ENCODE assay signal across 15 cellular contexts in the genomic region with DNA sequence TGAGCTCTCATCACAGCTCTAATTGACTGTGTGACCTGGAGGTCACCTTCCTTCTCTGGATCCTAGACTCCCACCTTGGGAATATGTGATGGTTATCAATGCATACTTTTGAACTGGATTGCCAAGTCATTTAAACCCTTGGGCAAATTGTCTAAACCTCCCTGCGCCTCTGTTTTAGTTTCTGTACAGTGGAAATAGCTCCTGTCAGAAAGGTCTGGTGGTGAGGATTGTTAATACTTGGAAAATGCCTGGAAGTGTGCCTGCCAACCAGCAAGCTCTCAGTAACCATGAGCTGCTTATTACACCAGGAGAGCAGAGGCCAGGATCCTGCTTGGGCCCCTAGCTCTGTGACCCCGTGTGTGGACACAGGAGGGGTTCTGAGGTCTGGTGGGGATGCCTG.
A peak's percentile ranks its signal among the peaks of the same experiment; 100 is the strongest.
DNase-seq lines count a peak whose midpoint lies in the region; ATAC-seq, FAIRE-seq and TF ChIP-seq lines count a peak whose summit lies in the region.
"Had no signal": no experiment of that assay in that cellular context is flagged by ENCODE, and none has a peak within 500 bp of the region (broad histone marks: within the 10 kb centered on the region; RNA-seq: fewer than 3 reads in every experiment).

No MANE protein-coding gene starts in this region.

- no peak for FAIRE-seq in astrocyte (lab: Jason Lieb, UNC)

- TF ChIP-seq EP300 in sigmoid colon (IDR thresholded peaks at IDR 0.05), result no peak

- H3K27ac ChIP-seq in astrocyte (ENCODE audit: low read depth, low read length) (peak overlapping the region; percentile 11), hepatocyte (peak overlapping the region; percentile 57), sigmoid colon (peak overlapping the region; percentile 59 to 98 (median 94))
- H3K27ac ChIP-seq: C4-2B, HL-60 had no signal

- WGBS in hepatocyte (ENCODE audit: low lambda C conversion rate, missing lambda C conversion rate), result 46% methylated on average over 2 of the region's 2 CpGs
- WGBS in sigmoid colon, 2 donors, result 80 to 83% methylated on average over 2 of the region's 2 CpGs

- H3K27ac Mint-ChIP-seq in astrocyte (ENCODE audit: unreplicated experiment), result no peak overlapping the region
- H3K27ac Mint-ChIP-seq: activated CD8-positive, alpha-beta T cell treated with anti-CD3 and anti-CD28 coated beads for 36 hours had no signal

- H4K20me1 ChIP-seq in astrocyte (ENCODE audit: insufficient read depth, low read length) (peaks cover 82% of the 10 kb centered on the region), hepatocyte (ENCODE audit: insufficient read depth, poor library complexity, severe bottlenecking) (peaks cover 68% of the 10 kb centered on the region)

- peaks cover 49% of the 10 kb centered on the region for H3K4me1 Mint-ChIP-seq in astrocyte (ENCODE audit: low read depth, unreplicated experiment)

- H3K4me2 ChIP-seq in astrocyte (ENCODE audit: low read length), result peak overlapping the region; percentile 23
- H3K4me2 ChIP-seq in hepatocyte, result no peak overlapping the region

- H3K27me3 Mint-ChIP-seq in astrocyte (ENCODE audit: low read depth, unreplicated experiment), result no peaks in the 10 kb centered on the region
- H3K27me3 Mint-ChIP-seq: activated CD8-positive, alpha-beta T cell treated with anti-CD3 and anti-CD28 coated beads for 36 hours had no signal

- H3K27me3 ChIP-seq in astrocyte (ENCODE audit: insufficient read depth, low read length) (no peaks in the 10 kb centered on the region), hepatocyte (no peaks in the 10 kb centered on the region), sigmoid colon (no peaks in the 10 kb centered on the region)
- H3K27me3 ChIP-seq: MG63 had no signal

- peaks cover 5% of the 10 kb centered on the region for H3K9me3 Mint-ChIP-seq in astrocyte (ENCODE audit: unreplicated experiment)
- H3K9me3 Mint-ChIP-seq: activated CD8-positive, alpha-beta T cell treated with anti-CD3 and anti-CD28 coated beads for 36 hours had no signal

- ATAC-seq in HG03439 (IDR thresholded peaks at IDR 0.05; ENCODE audit: unreplicated experiment) (no peak), GM18873 (IDR thresholded peaks at IDR 0.05; ENCODE audit: low FRiP score, unreplicated experiment) (no peak)
- ATAC-seq: activated CD8-positive, alpha-beta T cell treated with anti-CD3 and anti-CD28 coated beads for 36 hours had no signal

- H3K36me3 ChIP-seq in astrocyte (ENCODE audit: insufficient read depth, low read length) (no peaks in the 10 kb centered on the region), hepatocyte (replicated peaks; ENCODE audit: insufficient read depth, low read depth) (no peaks in the 10 kb centered on the region), sigmoid colon (no peaks in the 10 kb centered on the region)

- no peaks in the 10 kb centered on the region for H3K9me3 ChIP-seq in astrocyte (ENCODE audit: insufficient read depth, low read depth, low read length)
- H3K9me3 ChIP-seq in hepatocyte (ENCODE audit: low read depth), result no peaks in the 10 kb centered on the region
- no peaks in the 10 kb centered on the region for H3K9me3 ChIP-seq in sigmoid colon
- H3K9me3 ChIP-seq: MG63 had no signal

- TF ChIP-seq POLR2A in sigmoid colon (IDR thresholded peaks at IDR 0.05), result no peak

- peaks cover 26% of the 10 kb centered on the region for H3K79me2 ChIP-seq in astrocyte (ENCODE audit: insufficient read depth, low read length)
- peaks cover 30% of the 10 kb centered on the region for H3K79me2 ChIP-seq in hepatocyte

- H2AFZ ChIP-seq in astrocyte (ENCODE audit: low read depth, low read length), result no peak overlapping the region
- no peak overlapping the region for H2AFZ ChIP-seq in hepatocyte

- H3K4me3 ChIP-seq in astrocyte (ENCODE audit: insufficient read depth, low read depth, low read length) (no peak overlapping the region), hepatocyte (no peak overlapping the region), sigmoid colon (no peak overlapping the region)
- H3K4me3 ChIP-seq: MG63 had no signal

- no peak overlapping the region for H3K9ac ChIP-seq in astrocyte (ENCODE audit: low read length)

- TF ChIP-seq CTCF in astrocyte (IDR thresholded peaks at IDR 0.05; ENCODE audit: insufficient read depth, low read depth, low read length), result no peak
- TF ChIP-seq CTCF in hepatocyte (IDR thresholded peaks at IDR 0.05; ENCODE audit: poor library complexity), result no peak
- TF ChIP-seq CTCF in sigmoid colon (IDR thresholded peaks at IDR 0.05), result no peak

- DNase-seq in ELR (ENCODE audit: low read depth), result peak; percentile 20
- DNase-seq in astrocyte (ENCODE audit: low read depth), result peak; percentile 55
- DNase-seq in hepatocyte (ENCODE audit: low spot score), result no peak
- DNase-seq in sigmoid colon, result no peak
- DNase-seq in cerebellar nuclear complex (lab: John Stamatoyannopoulos, UW), result no peak
- DNase-seq in NCI-H345 (lab: John Stamatoyannopoulos, UW), result no peak
- DNase-seq: activated gamma-delta T cell treated with Interleukin-2 at 50 U/mL for 16 hours; NCI-H226; stimulated activated naive CD4-positive, alpha-beta T cell had no signal

- H3K36me3 Mint-ChIP-seq in astrocyte (ENCODE audit: low read depth, unreplicated experiment), result peaks cover 26% of the 10 kb centered on the region

- no peak overlapping the region for H3K4me3 Mint-ChIP-seq in astrocyte (ENCODE audit: unreplicated experiment)
- H3K4me3 Mint-ChIP-seq: activated CD8-positive, alpha-beta T cell treated with anti-CD3 and anti-CD28 coated beads for 36 hours had no signal

- H3K4me1 ChIP-seq in astrocyte (ENCODE audit: insufficient read depth, low read length), result peaks cover 57% of the 10 kb centered on the region
- peaks cover 40% of the 10 kb centered on the region for H3K4me1 ChIP-seq in hepatocyte (ENCODE audit: insufficient read depth)
- peaks cover 0 to 93% (median 88%) of the 10 kb centered on the region in 4 donors for H3K4me1 ChIP-seq in sigmoid colon

- no peaks in the 10 kb centered on the region for H3K9me2 ChIP-seq in hepatocyte (replicated peaks; ENCODE audit: insufficient read depth)

- intact Hi-C loops in sigmoid colon (cut with DNase I), result loop anchor here (2.0 kb wide), 1 partner anchor 14 kb away; no protein-coding TSS in a partner anchor

Comparison
In these comparisons a context has a peak if more than half of its experiments do, and no peak if none do; other contexts are left out.
1. DNase-seq: peak in ELR (single experiment) and astrocyte (single experiment); none in hepatocyte (single experiment), sigmoid colon (single experiment), cerebellar nuclear complex (0 of 2) and NCI-H345 (single experiment).
2. H3K27ac ChIP-seq: peak in every context shown above with its lines; median percentile 94 in sigmoid colon; 57 in hepatocyte; 11 in astrocyte.